Comparison of ENCODE assay signal across 20 cellular contexts in the genomic region with DNA sequence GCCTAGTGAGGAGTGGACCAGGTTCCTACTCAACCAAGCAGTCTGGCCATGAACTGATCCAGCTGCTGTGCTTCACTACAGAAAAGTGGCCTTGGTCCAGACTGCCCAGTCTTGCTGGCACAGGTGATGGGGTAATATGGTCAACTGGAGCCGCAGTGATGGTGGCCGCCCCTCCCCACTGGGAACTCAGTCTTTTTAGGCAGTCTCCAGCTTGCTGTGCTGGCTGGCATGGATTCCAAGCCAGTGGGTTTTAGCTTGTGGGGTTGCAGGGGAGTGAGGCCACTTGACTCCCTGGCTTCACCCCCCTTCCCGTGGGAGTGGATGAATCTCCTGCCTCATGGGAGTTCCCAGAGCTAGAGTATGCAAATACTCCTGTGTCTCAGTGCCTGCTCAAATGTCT. TPM values are rescaled to one million over a fixed set of nuclear protein-coding genes. Genes with fewer than 3 reads are reported as not detected.
A peak's percentile ranks its signal among the peaks of the same experiment; 100 is the strongest.
DNase-seq lines count a peak whose midpoint lies in the region; ATAC-seq and TF ChIP-seq lines count a peak whose summit lies in the region.
"Had no signal": no experiment of that assay in that cellular context is flagged by ENCODE, and none has a peak within 500 bp of the region (broad histone marks: within the 10 kb centered on the region; RNA-seq: fewer than 3 reads in every experiment).

No MANE protein-coding gene starts in this region.

- no TSS peak for BruUV-seq in IMR-90 (replicated peaks; lab: Mats Ljungman, UMichigan)

- H3K14ac ChIP-seq in IMR-90 (replicated peaks; ENCODE audit: low read depth, low read length), result no peak overlapping the region

- H3K4me3 ChIP-seq in IMR-90 (ENCODE audit: insufficient read depth, low read depth, low read length), result no peak overlapping the region
- H3K4me3 ChIP-seq: BLaER1 treated with 17β-estradiol and CSF1 and Interleukin-3, amounts not matched to agents 10 nM and 100 nM; GM12878; GM23338; HAP-1 had no signal

- POLR2A ChIA-PET in IMR-90 (lab: Charles Lee; ENCODE audit: unreplicated experiment), result no interaction called here

- intact Hi-C loops in IMR-90 (cut with micrococcal nuclease), result no loop called here

- no peaks in the 10 kb centered on the region for H3K4me1 Mint-ChIP-seq in chondrocyte (ENCODE audit: low read depth)
- H3K4me1 Mint-ChIP-seq in activated T-cell treated with anti-CD3 and anti-CD28 coated beads, Interleukin-2, amount 50 U/mL, for 4 hours (ENCODE audit: low read depth), result no peaks in the 10 kb centered on the region
- H3K4me1 Mint-ChIP-seq in activated naive CD8-positive, alpha-beta T cell treated with anti-CD3 and anti-CD28 coated beads for 36 hours, result peaks cover 3% of the 10 kb centered on the region
- H3K4me1 Mint-ChIP-seq: CD14-positive monocyte; CD8-positive, alpha-beta memory T cell; GM23338 had no signal

- H3K36me3 ChIP-seq in IMR-90 (ENCODE audit: control insufficient read depth, insufficient read depth, low read length), result no peaks in the 10 kb centered on the region
- H3K36me3 ChIP-seq: BE2C; BLaER1 treated with 17β-estradiol and CSF1 and Interleukin-3, amounts not matched to agents 10 nM and 100 nM; HAP-1 had no signal

- H3K27ac ChIP-seq in IMR-90 (ENCODE audit: insufficient read depth, low read length), result no peak overlapping the region
- H3K27ac ChIP-seq: 22Rv1; BLaER1 treated with 17β-estradiol and CSF1 and Interleukin-3, amounts not matched to agents 10 nM and 100 nM had no signal

- H3K36me3 Mint-ChIP-seq in chondrocyte (ENCODE audit: low read depth), result peaks cover 16% of the 10 kb centered on the region
- no peaks in the 10 kb centered on the region for H3K36me3 Mint-ChIP-seq in activated T-cell treated with anti-CD3 and anti-CD28 coated beads, Interleukin-2, amount 50 U/mL, for 4 hours (ENCODE audit: insufficient read depth)
- H3K36me3 Mint-ChIP-seq in activated naive CD8-positive, alpha-beta T cell treated with anti-CD3 and anti-CD28 coated beads for 36 hours, result no peaks in the 10 kb centered on the region
- H3K36me3 Mint-ChIP-seq: CD14-positive monocyte; CD8-positive, alpha-beta memory T cell had no signal

- no CpG with 5 or more reads among the region's 3 CpGs for WGBS in IMR-90 (ENCODE audit: extremely low coverage in 2 of 2, insufficient read length in 1 of 2), 2 experiments

- H4K91ac ChIP-seq in IMR-90 (ENCODE audit: insufficient read depth, low read depth, low read length), result no peak overlapping the region

- H3K4me3 Mint-ChIP-seq in chondrocyte (ENCODE audit: unreplicated experiment), result no peak overlapping the region
- no peak overlapping the region for H3K4me3 Mint-ChIP-seq in activated T-cell treated with anti-CD3 and anti-CD28 coated beads, Interleukin-2, amount 50 U/mL, for 4 hours
- H3K4me3 Mint-ChIP-seq in activated naive CD8-positive, alpha-beta T cell treated with anti-CD3 and anti-CD28 coated beads for 36 hours, result no peak overlapping the region
- H3K4me3 Mint-ChIP-seq: CD14-positive monocyte; CD4-positive, alpha-beta T cell; CD8-positive, alpha-beta memory T cell; GM23338; HFFc6 had no signal

- no peaks in the 10 kb centered on the region for H3K27me3 Mint-ChIP-seq in chondrocyte (ENCODE audit: low read depth)
- H3K27me3 Mint-ChIP-seq in activated T-cell treated with anti-CD3 and anti-CD28 coated beads, Interleukin-2, amount 50 U/mL, for 4 hours (ENCODE audit: low read depth), result peaks cover 5% of the 10 kb centered on the region
- peaks cover 14% of the 10 kb centered on the region for H3K27me3 Mint-ChIP-seq in activated naive CD8-positive, alpha-beta T cell treated with anti-CD3 and anti-CD28 coated beads for 36 hours
- H3K27me3 Mint-ChIP-seq: CD4-positive, alpha-beta T cell had no signal

- no peak overlapping the region for H2AK5ac ChIP-seq in IMR-90 (ENCODE audit: low read depth, low read length)

- CTCF ChIA-PET in IMR-90 (lab: Yijun Ruan, JAX), result no interaction called here

- H2BK5ac ChIP-seq in IMR-90 (ENCODE audit: low read depth, low read length, poor library complexity, severe bottlenecking), result no peak overlapping the region

- no peak overlapping the region for H3K4me2 ChIP-seq in IMR-90 (ENCODE audit: low read depth, low read length)
- H3K4me2 ChIP-seq: BLaER1 treated with 17β-estradiol and CSF1 and Interleukin-3, amounts not matched to agents 10 nM and 100 nM; GM23338 had no signal

- H3K9me1 ChIP-seq in IMR-90 (ENCODE audit: insufficient read depth, low read length), result no peaks in the 10 kb centered on the region

- no peak for TF ChIP-seq POLR2A in IMR-90 (IDR thresholded peaks at IDR 0.05; ENCODE audit: low read depth, low read length)

- DNase-seq in IMR-90 (no peak), chondrocyte (ENCODE audit: low spot score) (peak; percentile 46), left kidney (ENCODE audit: low read depth, low spot score) (peak; percentile 7), AML-193 (lab: John Stamatoyannopoulos, UW) (no peak)
- DNase-seq in activated T-cell treated with anti-CD3 and anti-CD28 coated beads, Interleukin-2, amount 50 U/mL, for 4 hours, result no peak
- no peak for DNase-seq in activated naive CD8-positive, alpha-beta T cell treated with anti-CD3 and anti-CD28 coated beads for 36 hours
- DNase-seq: BE2C; CD4-positive, alpha-beta T cell; CD8-positive, alpha-beta memory T cell; DMS 273 treated with DMSO at 0.1 percent for 48 hours; DMS79; EL; GDM1; HFFc6 had no signal

- peaks cover 49% of the 10 kb centered on the region for H3K9me3 Mint-ChIP-seq in chondrocyte (ENCODE audit: low read depth)
- H3K9me3 Mint-ChIP-seq in activated T-cell treated with anti-CD3 and anti-CD28 coated beads, Interleukin-2, amount 50 U/mL, for 4 hours, result peaks cover 24% of the 10 kb centered on the region
- H3K9me3 Mint-ChIP-seq in activated naive CD8-positive, alpha-beta T cell treated with anti-CD3 and anti-CD28 coated beads for 36 hours, result peaks cover 30% of the 10 kb centered on the region
- H3K9me3 Mint-ChIP-seq: GM23338 had no signal

- H3K27ac Mint-ChIP-seq in chondrocyte (ENCODE audit: unreplicated experiment), result no peak overlapping the region
- no peak overlapping the region for H3K27ac Mint-ChIP-seq in activated naive CD8-positive, alpha-beta T cell treated with anti-CD3 and anti-CD28 coated beads for 36 hours
- H3K27ac Mint-ChIP-seq: CD14-positive monocyte; CD4-positive, alpha-beta T cell; CD8-positive, alpha-beta memory T cell; GM23338; HFFc6 had no signal

- TF ChIP-seq RAD21 in IMR-90 (IDR thresholded peaks at IDR 0.05; ENCODE audit: low read length), result no peak

- H3K23ac ChIP-seq in IMR-90 (ENCODE audit: low read depth, low read length), result no peak overlapping the region

- no peak overlapping the region for H2AFZ ChIP-seq in IMR-90 (replicated peaks; ENCODE audit: low read length, poor library complexity)

- no peaks in the 10 kb centered on the region for H3K79me1 ChIP-seq in IMR-90 (ENCODE audit: low read depth in 1 of 2, low read length in 2 of 2)

- H4K5ac ChIP-seq in IMR-90 (ENCODE audit: low read depth, low read length), result no peak overlapping the region

- no peak overlapping the region for H3K9ac ChIP-seq in IMR-90 (ENCODE audit: low read depth, low read length)
- H3K9ac ChIP-seq: BLaER1 treated with 17β-estradiol and CSF1 and Interleukin-3, amounts not matched to agents 10 nM and 100 nM had no signal

- no peak overlapping the region for H3K56ac ChIP-seq in IMR-90 (ENCODE audit: extremely low read depth, insufficient read depth, low read length)

- H3K27me3 ChIP-seq in IMR-90 (ENCODE audit: control insufficient read depth, insufficient read depth, low read length), result no peaks in the 10 kb centered on the region
- H3K27me3 ChIP-seq: BLaER1 treated with 17β-estradiol and CSF1 and Interleukin-3, amounts not matched to agents 10 nM and 100 nM had no signal

- H3K4me1 ChIP-seq in IMR-90 (ENCODE audit: control insufficient read depth, insufficient read depth, low read length), result no peaks in the 10 kb centered on the region
- H3K4me1 ChIP-seq: BE2C; BLaER1 treated with 17β-estradiol and CSF1 and Interleukin-3, amounts not matched to agents 10 nM and 100 nM; HAP-1 had no signal

- H2AK9ac ChIP-seq in IMR-90 (replicated peaks; ENCODE audit: low read depth, low read length, poor library complexity), result peak overlapping the region; percentile 61

- no peak overlapping the region for H2BK20ac ChIP-seq in IMR-90 (ENCODE audit: low read depth, low read length)

- no peak overlapping the region for H2BK120ac ChIP-seq in IMR-90 (ENCODE audit: low read depth, low read length)

- no peak overlapping the region for H2BK15ac ChIP-seq in IMR-90 (ENCODE audit: low read depth, low read length)

- dilution Hi-C loops in IMR-90 (cut with HindIII; ENCODE audit: low sequenced_read_pairs, unreplicated experiment), result no loop called here

- H3K18ac ChIP-seq in IMR-90 (ENCODE audit: low read depth, low read length), result no peak overlapping the region

- H4K20me1 ChIP-seq in IMR-90 (ENCODE audit: insufficient read depth, low read length), result no peaks in the 10 kb centered on the region
- H4K20me1 ChIP-seq: BLaER1 treated with 17β-estradiol and CSF1 and Interleukin-3, amounts not matched to agents 10 nM and 100 nM had no signal

- H4K8ac ChIP-seq in IMR-90 (ENCODE audit: low read depth in 2 of 2, low read length in 2 of 2), result no peak overlapping the region

- no peak overlapping the region for H3K4ac ChIP-seq in IMR-90 (ENCODE audit: low read depth, low read length)

- TF ChIP-seq CTCF in IMR-90 (conservative IDR thresholded peaks at IDR 0.05; ENCODE audit: low read depth, low read length) (no peak), chondrocyte (IDR thresholded peaks at IDR 0.05) (no peak)

- in situ Hi-C loops in IMR-90 (cut with MboI; ENCODE audit: low sequenced_read_pairs), result loop anchor here (5.0 kb wide), 1 partner anchor 42 kb away; no protein-coding TSS in a partner anchor

- peaks cover 7% of the 10 kb centered on the region for H3K9me3 ChIP-seq in IMR-90 (ENCODE audit: control insufficient read depth, insufficient read depth, low read length)
- H3K9me3 ChIP-seq: BE2C, HAP-1 had no signal

- ATAC-seq in IMR-90 (ENCODE audit: low read depth), result no peak
- ATAC-seq in activated T-cell treated with anti-CD3 and anti-CD28 coated beads, Interleukin-2, amount 50 U/mL, for 4 hours, result no peak
- ATAC-seq: GM12878, GM23338 had no signal

TF ChIP-seq in IMR-90, 13 proteins besides CTCF, POLR2A, EP300 and RAD21:
- no peak for TF ChIP-seq BHLHE40 (IDR thresholded peaks at IDR 0.05; ENCODE audit: low read depth, low read length)

RNA-seq across cellular contexts. Expression of gene CDK6, which starts 52.7 kb away (rescaled TPM):
- total RNA-seq in IMR-90 (2012; rRNA removed) (131 and 195 TPM in 2 replicates), chondrocyte (161 to 162 TPM (median 162 TPM) in 3 replicates)
- 21.5 and 22.2 TPM in 2 replicates for polyA plus RNA-seq in IMR-90 (2012; rRNA removed)
- 13.8 and 26.3 TPM in 2 replicates for polyA plus RNA-seq in IMR-90 (2012; cell fraction: cytosol; rRNA removed)
- 36.7 and 50.1 TPM in 2 replicates for polyA plus RNA-seq in IMR-90 (2012; cell fraction: nucleus; rRNA removed; ENCODE audit: low replicate concordance)
- 100 to 1,000 TPM; 310 to 350 (median 347) TPM for total RNA-seq in activated T-cell treated with anti-CD3 and anti-CD28 coated beads, Interleukin-2, amount 50 U/mL, for 4 hours
- 100 to 1,000 TPM; 103 to 106 TPM for total RNA-seq in activated naive CD8-positive, alpha-beta T cell treated with anti-CD3 and anti-CD28 coated beads for 36 hours

Comparison
In these comparisons a context has a peak if more than half of its experiments do, and no peak if none do; other contexts are left out.
1. DNase-seq: peak in chondrocyte (single experiment) and left kidney (single experiment); none in IMR-90 (single experiment), AML-193 (0 of 2), activated T-cell treated with anti-CD3 and anti-CD28 coated beads, Interleukin-2, amount 50 U/mL, for 4 hours (single experiment) and activated naive CD8-positive, alpha-beta T cell treated with anti-CD3 and anti-CD28 coated beads for 36 hours (single experiment).